Comparison of ENCODE assay signal across 10 cellular contexts in the genomic region with DNA sequence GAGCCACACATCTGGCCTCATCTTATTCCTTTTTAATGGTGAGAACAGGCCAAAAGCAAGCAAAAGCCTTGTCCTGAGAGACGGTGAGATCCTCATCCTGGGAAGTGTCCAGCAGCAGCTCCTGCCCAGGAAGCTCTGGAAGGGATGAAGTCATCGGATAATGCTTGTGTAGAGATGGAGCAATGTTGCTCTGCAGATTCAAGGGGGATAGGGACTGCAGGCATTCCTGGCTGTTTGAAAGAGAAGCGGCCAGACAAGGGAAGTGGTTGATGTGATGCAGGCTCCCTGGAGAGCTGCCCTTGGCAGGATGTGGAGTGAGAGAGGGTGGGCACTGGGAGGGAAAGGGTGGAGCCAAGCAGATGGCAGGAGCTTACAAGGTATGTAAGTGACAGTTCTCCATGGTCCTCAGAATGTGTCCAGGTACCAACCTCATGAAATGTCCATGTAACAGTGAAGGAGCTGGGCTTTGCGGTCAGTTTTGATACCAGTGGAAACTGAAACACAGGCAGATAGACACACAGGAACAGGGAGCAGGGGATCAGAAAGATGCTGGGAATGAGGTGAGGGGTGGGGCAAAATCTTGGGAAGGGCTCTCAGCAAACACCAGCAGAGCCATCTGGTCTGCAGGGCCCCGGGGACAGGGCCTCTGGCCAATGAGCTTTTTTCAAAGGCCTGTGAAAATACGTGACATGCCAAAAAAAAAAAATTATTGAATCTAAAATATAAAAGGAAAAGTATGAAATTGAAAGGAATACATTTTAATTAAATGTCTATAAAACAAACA. TPM values are rescaled to one million over a fixed set of nuclear protein-coding genes. Genes with fewer than 3 reads are reported as not detected.
DNase-seq lines count a peak whose midpoint lies in the region; ATAC-seq and TF ChIP-seq lines count a peak whose summit lies in the region.
"Had no signal": no experiment of that assay in that cellular context is flagged by ENCODE, and none has a peak within 500 bp of the region (broad histone marks: within the 10 kb centered on the region; RNA-seq: fewer than 3 reads in every experiment).

No MANE protein-coding gene starts in this region.

- ATAC-seq in activated naive CD8-positive, alpha-beta T cell treated with anti-CD3 and anti-CD28 coated beads, Interleukin-2, amount 50 U/mL, for 24 hours: no peak
- no peak for ATAC-seq in GM19467 (IDR thresholded peaks at IDR 0.05; ENCODE audit: unreplicated experiment)
- no peak for ATAC-seq in HG03457 (IDR thresholded peaks at IDR 0.05; ENCODE audit: unreplicated experiment)
- ATAC-seq: K562 had no signal

- no peaks in the 10 kb centered on the region for H4K20me1 ChIP-seq in BLaER1 treated with 17β-estradiol and CSF1 and Interleukin-3, amounts not matched to agents 10 nM and 100 nM
- no peaks in the 10 kb centered on the region for H4K20me1 ChIP-seq in mammary epithelial cell (ENCODE audit: insufficient read depth, low read length)

- no peaks in the 10 kb centered on the region for H3K36me3 ChIP-seq in BLaER1 treated with 17β-estradiol and CSF1 and Interleukin-3, amounts not matched to agents 10 nM and 100 nM
- H3K36me3 ChIP-seq in mammary epithelial cell (ENCODE audit: insufficient read depth, low read length) (no peaks in the 10 kb centered on the region), mesodermal cell (ENCODE audit: control insufficient read depth, insufficient read depth, low read length) (no peaks in the 10 kb centered on the region)

- peak; percentile 91 for DNase-seq in LHCN-M2 (ENCODE audit: low read depth)
- DNase-seq in mammary epithelial cell: no peak
- DNase-seq in activated naive CD8-positive, alpha-beta T cell treated with anti-CD3 and anti-CD28 coated beads, Interleukin-2, amount 50 U/mL, for 24 hours: no peak
- DNase-seq in activated naive CD8-positive, alpha-beta T cell treated with anti-CD3 and anti-CD28 coated beads for 36 hours: no peak
- DNase-seq: activated CD8-positive, alpha-beta memory T cell treated with anti-CD3 and anti-CD28 coated beads for 24 hours had no signal

- WGBS in mammary epithelial cell (ENCODE audit: low coverage, missing lambda C conversion rate): 34% methylated on average over 4 of the region's 6 CpGs
- 45 to 52% methylated on average over 4 of the region's 6 CpGs for WGBS in mesodermal cell (ENCODE audit: insufficient coverage in 2 of 2), 2 experiments

- H3K4me3 ChIP-seq in BLaER1 treated with 17β-estradiol and CSF1 and Interleukin-3, amounts not matched to agents 10 nM and 100 nM: peak overlapping the region in 1 of 10 experiments; percentile 31; a peak in 1 of 20 replicates
- no peak overlapping the region for H3K4me3 ChIP-seq in mammary epithelial cell (replicated peaks in 1 of 3; ENCODE audit: insufficient read depth in 1 of 3, low read depth in 2 of 3, low read length in 3 of 3)
- H3K4me3 ChIP-seq in mesodermal cell (ENCODE audit: extremely low read depth, insufficient read depth, low read length, poor library complexity, severe bottlenecking): no peak overlapping the region
- H3K4me3 ChIP-seq: K562 had no signal

- no peaks in the 10 kb centered on the region for H3K36me3 Mint-ChIP-seq in activated naive CD8-positive, alpha-beta T cell treated with anti-CD3 and anti-CD28 coated beads, Interleukin-2, amount 50 U/mL, for 24 hours (ENCODE audit: low read depth)
- no peaks in the 10 kb centered on the region for H3K36me3 Mint-ChIP-seq in activated naive CD8-positive, alpha-beta T cell treated with anti-CD3 and anti-CD28 coated beads for 36 hours

- H2AFZ ChIP-seq in mammary epithelial cell (ENCODE audit: low read depth, low read length): peak overlapping the region; percentile 42

- H3K4me1 Mint-ChIP-seq in activated naive CD8-positive, alpha-beta T cell treated with anti-CD3 and anti-CD28 coated beads, Interleukin-2, amount 50 U/mL, for 24 hours: no peaks in the 10 kb centered on the region
- peaks cover 3% of the 10 kb centered on the region for H3K4me1 Mint-ChIP-seq in activated naive CD8-positive, alpha-beta T cell treated with anti-CD3 and anti-CD28 coated beads for 36 hours

- no peak overlapping the region for H3K4me3 Mint-ChIP-seq in activated naive CD8-positive, alpha-beta T cell treated with anti-CD3 and anti-CD28 coated beads, Interleukin-2, amount 50 U/mL, for 24 hours
- H3K4me3 Mint-ChIP-seq in activated naive CD8-positive, alpha-beta T cell treated with anti-CD3 and anti-CD28 coated beads for 36 hours: no peak overlapping the region

- CTCF ChIA-PET in mammary epithelial cell (lab: Charles Lee; ENCODE audit: low non-redundant PET): interaction anchor here (0.6 kb wide), 2 partner anchors 24 to 347 kb away, joined by 4 to 19 read pairs; no protein-coding TSS in a partner anchor

- peak overlapping the region in 5 of 11 experiments; percentile 7 to 39 (median 12); a peak in 4 of 22 replicates for H3K9ac ChIP-seq in BLaER1 treated with 17β-estradiol and CSF1 and Interleukin-3, amounts not matched to agents 10 nM and 100 nM
- H3K9ac ChIP-seq in mammary epithelial cell (ENCODE audit: insufficient read depth, low read length): no peak overlapping the region

- H3K4me1 ChIP-seq in BLaER1 treated with 17β-estradiol and CSF1 and Interleukin-3, amounts not matched to agents 10 nM and 100 nM: peaks cover 12 to 45% (median 35%) of the 10 kb centered on the region in 10 experiments
- H3K4me1 ChIP-seq in mammary epithelial cell (ENCODE audit: insufficient read depth, low read length): no peaks in the 10 kb centered on the region
- H3K4me1 ChIP-seq in mesodermal cell (ENCODE audit: control insufficient read depth, insufficient read depth, low read length, poor library complexity, severe bottlenecking): peaks cover 31% of the 10 kb centered on the region

- H3K27ac Mint-ChIP-seq in activated naive CD8-positive, alpha-beta T cell treated with anti-CD3 and anti-CD28 coated beads, Interleukin-2, amount 50 U/mL, for 24 hours: no peak overlapping the region
- no peak overlapping the region for H3K27ac Mint-ChIP-seq in activated naive CD8-positive, alpha-beta T cell treated with anti-CD3 and anti-CD28 coated beads for 36 hours

- intact Hi-C loops in mammary epithelial cell (cut with micrococcal nuclease): loop anchor here (10.0 kb wide), 1 partner anchor 755 kb away; no protein-coding TSS in a partner anchor

- no peaks in the 10 kb centered on the region for H3K9me3 ChIP-seq in BLaER1 treated with 17β-estradiol and CSF1 and Interleukin-3, amounts not matched to agents 10 nM and 100 nM (replicated peaks in 1 of 11)
- H3K9me3 ChIP-seq in mammary epithelial cell (replicated peaks; ENCODE audit: insufficient read depth, low read length) (no peaks in the 10 kb centered on the region), mesodermal cell (ENCODE audit: control insufficient read depth, low read length) (no peaks in the 10 kb centered on the region)

- peak overlapping the region; percentile 44 to 87 (median 78) for H3K4me2 ChIP-seq in BLaER1 treated with 17β-estradiol and CSF1 and Interleukin-3, amounts not matched to agents 10 nM and 100 nM
- H3K4me2 ChIP-seq in mammary epithelial cell (ENCODE audit: insufficient read depth, low read depth, low read length): no peak overlapping the region

- no peak for TF ChIP-seq CTCF in mammary epithelial cell (conservative IDR thresholded peaks at IDR 0.05 in 1 of 2, IDR thresholded peaks at IDR 0.05 in 1 of 2; ENCODE audit: extremely low read depth in 1 of 2, insufficient read depth in 1 of 2, low read depth in 1 of 2, low read length in 2 of 2)

- no peaks in the 10 kb centered on the region for H3K27me3 Mint-ChIP-seq in activated naive CD8-positive, alpha-beta T cell treated with anti-CD3 and anti-CD28 coated beads, Interleukin-2, amount 50 U/mL, for 24 hours
- H3K27me3 Mint-ChIP-seq in activated naive CD8-positive, alpha-beta T cell treated with anti-CD3 and anti-CD28 coated beads for 36 hours: no peaks in the 10 kb centered on the region

- in situ Hi-C loops in mammary epithelial cell (cut with MboI; ENCODE audit: low sequenced_read_pairs in 2 of 2): no loop called here

- no TSS peak for BruUV-seq in mammary epithelial cell (replicated peaks; lab: Mats Ljungman, UMichigan)

- no peaks in the 10 kb centered on the region for H3K79me2 ChIP-seq in mammary epithelial cell (ENCODE audit: insufficient read depth, low read length)

- H3K27me3 ChIP-seq in BLaER1 treated with 17β-estradiol and CSF1 and Interleukin-3, amounts not matched to agents 10 nM and 100 nM: no peaks in the 10 kb centered on the region
- H3K27me3 ChIP-seq in mammary epithelial cell (ENCODE audit: insufficient read depth, low read length): no peaks in the 10 kb centered on the region

- H3K9me3 Mint-ChIP-seq in activated naive CD8-positive, alpha-beta T cell treated with anti-CD3 and anti-CD28 coated beads, Interleukin-2, amount 50 U/mL, for 24 hours: no peaks in the 10 kb centered on the region
- H3K9me3 Mint-ChIP-seq in activated naive CD8-positive, alpha-beta T cell treated with anti-CD3 and anti-CD28 coated beads for 36 hours: no peaks in the 10 kb centered on the region

- dilution Hi-C loops in mammary epithelial cell (cut with HindIII; ENCODE audit: low sequenced_read_pairs): no loop called here

- H3K27ac ChIP-seq in BLaER1 treated with 17β-estradiol and CSF1 and Interleukin-3, amounts not matched to agents 10 nM and 100 nM: peak overlapping the region in 7 of 11 experiments; percentile 4 to 51 (median 36); a peak in 10 of 22 replicates
- no peak overlapping the region for H3K27ac ChIP-seq in mammary epithelial cell (ENCODE audit: insufficient read depth, low read depth, low read length)
- peak overlapping the region; percentile 95 for H3K27ac ChIP-seq in mesodermal cell (ENCODE audit: low read depth, low read length, severe bottlenecking)

RNA-seq across cellular contexts. Expression of a gene that starts 32.2 kb away (rescaled TPM):
- 28.4 and 33.7 TPM in 2 replicates for total RNA-seq in LHCN-M2 (2014; rRNA removed)
- polyA plus RNA-seq in LHCN-M2 (2012): 40.4 TPM
- 10 to 100 TPM; 17.3 to 23.0 TPM for total RNA-seq in mammary epithelial cell
- 8.6 TPM for polyA plus RNA-seq in mammary epithelial cell
- 17.0 TPM for polyA minus RNA-seq in mammary epithelial cell
- 10.2 TPM for polyA plus RNA-seq in mesodermal cell (2013, experiment 1 of 2)
- 11.0 TPM for polyA plus RNA-seq in mesodermal cell (2013, experiment 2 of 2)
- 10 to 100 TPM; 23.2 to 23.5 TPM for total RNA-seq in activated naive CD8-positive, alpha-beta T cell treated with anti-CD3 and anti-CD28 coated beads for 36 hours

RNA-seq across cellular contexts. Expression of a gene that starts 46.9 kb away (rescaled TPM):
- total RNA-seq in LHCN-M2 (2014; rRNA removed) (192 and 202 TPM in 2 replicates), mammary epithelial cell (1,000 to 10,000 TPM in 1 of 2 donors, 100 to 1,000 TPM in 1; 463 to 1,538 TPM)
- 1,083 TPM for polyA plus RNA-seq in LHCN-M2 (2012)
- polyA plus RNA-seq in mammary epithelial cell: 241 TPM
- 182 TPM for polyA minus RNA-seq in mammary epithelial cell
- polyA plus RNA-seq in mesodermal cell (2013, experiment 1 of 2): 1,311 TPM
- 1,352 TPM for polyA plus RNA-seq in mesodermal cell (2013, experiment 2 of 2)
- 1 to 10 TPM; 5.1 to 5.4 TPM for total RNA-seq in activated naive CD8-positive, alpha-beta T cell treated with anti-CD3 and anti-CD28 coated beads for 36 hours

Comparison
In these comparisons a context has a peak if more than half of its experiments do, and no peak if none do; other contexts are left out.
1. RNA of a gene that starts 46.9 kb away (total RNA-seq): 463 to 1,538 TPM in mammary epithelial cell and 192 to 202 TPM in LHCN-M2; 5.1 to 5.4 TPM in activated naive CD8-positive, alpha-beta T cell treated with anti-CD3 and anti-CD28 coated beads for 36 hours; every median in the first group is over 10 times any median in the second.